13 cellular contexts compared by ENCODE assay signal in the genomic region with DNA sequence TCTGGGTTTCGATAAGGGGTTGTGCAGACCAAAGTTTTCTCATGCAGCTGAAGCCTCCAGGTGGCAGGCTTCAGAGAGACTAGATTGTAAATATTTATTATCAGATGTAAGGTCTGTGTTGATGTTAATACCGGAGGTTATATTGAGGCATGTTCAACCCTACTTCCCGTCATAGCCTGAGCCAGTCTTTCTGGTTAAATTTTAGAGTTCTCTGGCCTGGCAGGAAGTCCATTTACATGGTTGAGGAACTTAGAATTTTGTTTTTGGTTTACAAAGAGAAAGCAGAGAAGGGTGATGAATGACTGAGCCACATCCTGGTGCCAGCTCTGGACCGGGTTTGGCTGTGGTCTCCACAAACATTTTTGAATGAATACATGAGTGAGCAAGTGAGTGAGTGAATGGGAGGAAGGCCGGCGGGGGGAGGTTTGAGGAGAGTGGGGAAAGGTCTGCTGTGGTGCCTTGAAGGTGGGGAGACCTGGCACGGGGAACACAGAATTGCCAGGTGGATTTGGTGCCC.
DNase-seq lines count a peak whose midpoint lies in the region; ATAC-seq and TF ChIP-seq lines count a peak whose summit lies in the region.
"Had no signal": no experiment of that assay in that cellular context is flagged by ENCODE, and none has a peak within 500 bp of the region (broad histone marks: within the 10 kb centered on the region; RNA-seq: fewer than 3 reads in every experiment).

No MANE protein-coding gene starts in this region.

- no peak for TF ChIP-seq CTCF in cardiac muscle cell (IDR thresholded peaks at IDR 0.05; ENCODE audit: low read depth, low read length)
- TF ChIP-seq CTCF in epithelial cell of esophagus (IDR thresholded peaks at IDR 0.05; ENCODE audit: insufficient read depth, low read depth, low read length, missing control alignments) = peak; percentile 14
- no peak for TF ChIP-seq CTCF in thoracic aorta (IDR thresholded peaks at IDR 0.05)
- TF ChIP-seq CTCF in foreskin keratinocyte (conservative IDR thresholded peaks at IDR 0.05) = no peak

- POLR2A ChIA-PET in HEK293T (lab: Yijun Ruan, JAX) = no interaction called here

- H3K27ac ChIP-seq in cardiac muscle cell (peak overlapping the region; percentile 6), thoracic aorta (peak overlapping the region; percentile 32 to 49), foreskin keratinocyte (no peak overlapping the region)

- H3K27me3 ChIP-seq in cardiac muscle cell = no peaks in the 10 kb centered on the region
- no peaks in the 10 kb centered on the region for H3K27me3 ChIP-seq in thoracic aorta (replicated peaks; ENCODE audit: insufficient read depth)
- no peaks in the 10 kb centered on the region for H3K27me3 ChIP-seq in foreskin keratinocyte

- peak overlapping the region; percentile 28 for H3K4me3 ChIP-seq in cardiac muscle cell
- no peak overlapping the region for H3K4me3 ChIP-seq in epithelial cell of esophagus (ENCODE audit: low read length)
- peak overlapping the region; percentile 41 for H3K4me3 ChIP-seq in thoracic aorta
- H3K4me3 ChIP-seq: GM12878 had no signal

- intact Hi-C loops in Right ventricle myocardium superior (cut with DNase I) = no loop called here

- CTCF ChIA-PET in HEK293T (lab: Yijun Ruan, JAX) = interaction anchor here (0.6 kb wide), 1 partner anchor 74 kb away, joined by 4 read pairs; no protein-coding TSS in a partner anchor

- DNase-seq in cardiac muscle cell (ENCODE audit: low read depth in 1 of 2, low spot score in 1 of 2) (no peak), Right ventricle myocardium superior (no peak), MV-4-11 (lab: John Stamatoyannopoulos, UW) (peak; percentile 23), epithelial cell of esophagus (ENCODE audit: low read depth) (no peak), thoracic aorta (ENCODE audit: low spot score) (peak; percentile 6), HEK293T (ENCODE audit: extremely low spot score) (no peak), foreskin keratinocyte (no peak)
- DNase-seq: activated effector memory CD4-positive, alpha-beta T cell treated with Interleukin-2 at 50 U/mL for 16 hours; naive thymus-derived CD8-positive, alpha-beta T cell; NCI-H2171; SW 1271 had no signal

- H3K9me3 ChIP-seq in cardiac muscle cell (ENCODE audit: low read depth) = no peaks in the 10 kb centered on the region
- H3K9me3 ChIP-seq in thoracic aorta = no peaks in the 10 kb centered on the region

- H3K36me3 ChIP-seq in cardiac muscle cell = no peaks in the 10 kb centered on the region
- no peaks in the 10 kb centered on the region for H3K36me3 ChIP-seq in thoracic aorta

- H3K4me1 ChIP-seq in cardiac muscle cell (ENCODE audit: low read depth) (peaks cover 66% of the 10 kb centered on the region), thoracic aorta (ENCODE audit: control insufficient read depth in 1 of 2, low read depth in 2 of 2) (peaks cover 7 to 20% of the 10 kb centered on the region in 2 donors), foreskin keratinocyte (no peaks in the 10 kb centered on the region)

- ATAC-seq in Right ventricle myocardium superior (ENCODE audit: poor library complexity) = no peak
- peak; percentile 14 for ATAC-seq in thoracic aorta (ENCODE audit: insufficient number of reproducible peaks, low FRiP score, low read depth)
- no peak for ATAC-seq in HG02678 (IDR thresholded peaks at IDR 0.05; ENCODE audit: unreplicated experiment)
- ATAC-seq in foreskin keratinocyte = no peak
- ATAC-seq: GM12878; naive thymus-derived CD8-positive, alpha-beta T cell had no signal

TF ChIP-seq in HEK293T, 16 proteins besides CTCF, POLR2A, EP300 and RAD21:
- TF ChIP-seq SUZ12 (IDR thresholded peaks at IDR 0.05) = no peak
- no peak for TF ChIP-seq FOXM1 (IDR thresholded peaks at IDR 0.05; ENCODE audit: borderline replicate concordance)
- TF ChIP-seq CTBP1 (IDR thresholded peaks at IDR 0.05; ENCODE audit: borderline replicate concordance) = no peak

Comparison
In these comparisons a context has a peak if more than half of its experiments do, and no peak if none do; other contexts are left out.
1. DNase-seq: peak in MV-4-11 (single experiment) and thoracic aorta (single experiment); none in cardiac muscle cell (0 of 2), Right ventricle myocardium superior (single experiment), epithelial cell of esophagus (single experiment), HEK293T (single experiment) and foreskin keratinocyte (0 of 2).